Comparison of ENCODE assay signal across 2 cellular contexts in genomic region chr2:76921006-76921405, GRCh38.
TF ChIP-seq lines count a peak whose summit lies in the region.

No MANE protein-coding gene starts in this region.

TF ChIP-seq in HepG2, 621 proteins besides CTCF, POLR2A, EP300 and RAD21 (continued from another document):
- no peak for TF ChIP-seq HIC2 (CRISPR knock-in tag; IDR thresholded peaks at IDR 0.05; ENCODE audit: low read depth)
- TF ChIP-seq MAFK (conservative IDR thresholded peaks at IDR 0.05 in 1 of 2, IDR thresholded peaks at IDR 0.05 in 1 of 2; ENCODE audit: low read length in 2 of 2) = peak; percentile 98
- no peak for TF ChIP-seq LRRFIP1 (CRISPR knock-in tag; conservative IDR thresholded peaks at IDR 0.05)
TF ChIP-seq in HepG2: peak in this region for 3.

TF ChIP-seq in K562, 482 proteins besides CTCF, POLR2A, EP300 and RAD21 (continued from another document):
- TF ChIP-seq STAT6 (CRISPR knock-in tag; IDR thresholded peaks at IDR 0.05) (no peak), SREBF1 (IDR thresholded peaks at IDR 0.05; ENCODE audit: borderline replicate concordance, low read depth, low read length) (no peak), SIX5 (IDR thresholded peaks at IDR 0.05; ENCODE audit: borderline replicate concordance in 1 of 2, insufficient read depth in 1 of 2, low read depth in 1 of 2, low read length in 2 of 2) (no peak), ZNF217 (CRISPR knock-in tag; IDR thresholded peaks at IDR 0.05) (no peak), TCFL5 (CRISPR knock-in tag; conservative IDR thresholded peaks at IDR 0.05) (no peak), C11orf30 (IDR thresholded peaks at IDR 0.05; ENCODE audit: low read depth) (peak; percentile 55; the same call in 1 of the 2 replicates), CHAMP1 (IDR thresholded peaks at IDR 0.05) (no peak), ELF2 (CRISPR knock-in tag; IDR thresholded peaks at IDR 0.05) (no peak), RCOR1 (IDR thresholded peaks at IDR 0.05; ENCODE audit: borderline replicate concordance in 1 of 2, low read depth in 2 of 2, low read length in 2 of 2) (no peak), CBX1 (IDR thresholded peaks at IDR 0.05; ENCODE audit: low read depth) (no peak), VEZF1 (CRISPR knock-in tag; IDR thresholded peaks at IDR 0.05) (no peak), ZNF124 (CRISPR knock-in tag; IDR thresholded peaks at IDR 0.05) (no peak), TAF1 (IDR thresholded peaks at IDR 0.05; ENCODE audit: control insufficient read depth, extremely low read depth, insufficient read depth, low read length, severe bottlenecking) (no peak), ZNF668 (CRISPR knock-in tag; IDR thresholded peaks at IDR 0.05) (no peak), ZNF436 (CRISPR knock-in tag; IDR thresholded peaks at IDR 0.05) (no peak), ZNF316 (IDR thresholded peaks at IDR 0.05) (peak; percentile 69), MAFK (IDR thresholded peaks at IDR 0.05; ENCODE audit: low read length) (peak; percentile 61), ZSCAN32 (CRISPR knock-in tag; IDR thresholded peaks at IDR 0.05) (no peak), ZBTB49 (CRISPR knock-in tag; IDR thresholded peaks at IDR 0.05; ENCODE audit: borderline replicate concordance) (no peak), ZNF512 (tag; IDR thresholded peaks at IDR 0.05) (no peak), MAFG (tag; conservative IDR thresholded peaks at IDR 0.05) (peak; percentile 68), ZNF143 (CRISPR knock-in tag; IDR thresholded peaks at IDR 0.05) (no peak)
- TF ChIP-seq, protein P1, sequence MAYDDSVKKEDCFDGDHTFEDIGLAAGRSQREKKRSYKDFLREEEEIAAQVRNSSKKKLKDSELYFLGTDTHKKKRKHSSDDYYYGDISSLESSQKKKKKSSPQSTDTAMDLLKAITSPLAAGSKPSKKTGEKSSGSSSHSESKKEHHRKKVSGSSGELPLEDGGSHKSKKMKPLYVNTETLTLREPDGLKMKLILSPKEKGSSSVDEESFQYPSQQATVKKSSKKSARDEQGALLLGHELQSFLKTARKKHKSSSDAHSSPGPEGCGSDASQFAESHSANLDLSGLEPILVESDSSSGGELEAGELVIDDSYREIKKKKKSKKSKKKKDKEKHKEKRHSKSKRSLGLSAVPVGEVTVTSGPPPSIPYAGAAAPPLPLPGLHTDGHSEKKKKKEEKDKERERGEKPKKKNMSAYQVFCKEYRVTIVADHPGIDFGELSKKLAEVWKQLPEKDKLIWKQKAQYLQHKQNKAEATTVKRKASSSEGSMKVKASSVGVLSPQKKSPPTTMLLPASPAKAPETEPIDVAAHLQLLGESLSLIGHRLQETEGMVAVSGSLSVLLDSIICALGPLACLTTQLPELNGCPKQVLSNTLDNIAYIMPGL (CRISPR knock-in tag; IDR thresholded peaks at IDR 0.05) = no peak
- TF ChIP-seq, protein P2, sequence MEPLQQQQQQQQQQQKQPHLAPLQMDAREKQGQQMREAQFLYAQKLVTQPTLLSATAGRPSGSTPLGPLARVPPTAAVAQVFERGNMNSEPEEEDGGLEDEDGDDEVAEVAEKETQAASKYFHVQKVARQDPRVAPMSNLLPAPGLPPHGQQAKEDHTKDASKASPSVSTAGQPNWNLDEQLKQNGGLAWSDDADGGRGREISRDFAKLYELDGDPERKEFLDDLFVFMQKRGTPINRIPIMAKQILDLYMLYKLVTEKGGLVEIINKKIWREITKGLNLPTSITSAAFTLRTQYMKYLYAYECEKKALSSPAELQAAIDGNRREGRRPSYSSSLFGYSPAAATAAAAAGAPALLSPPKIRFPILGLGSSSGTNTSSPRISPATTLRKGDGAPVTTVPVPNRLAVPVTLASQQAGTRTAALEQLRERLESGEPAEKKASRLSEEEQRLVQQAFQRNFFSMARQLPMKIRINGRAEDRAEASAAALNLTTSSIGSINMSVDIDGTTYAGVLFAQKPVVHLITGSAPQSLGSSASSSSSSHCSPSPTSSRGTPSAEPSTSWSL (CRISPR knock-in tag; IDR thresholded peaks at IDR 0.05; ENCODE audit: borderline replicate concordance) = no peak
